Comparison of ENCODE assay signal across 1 cellular context in the genomic region with DNA sequence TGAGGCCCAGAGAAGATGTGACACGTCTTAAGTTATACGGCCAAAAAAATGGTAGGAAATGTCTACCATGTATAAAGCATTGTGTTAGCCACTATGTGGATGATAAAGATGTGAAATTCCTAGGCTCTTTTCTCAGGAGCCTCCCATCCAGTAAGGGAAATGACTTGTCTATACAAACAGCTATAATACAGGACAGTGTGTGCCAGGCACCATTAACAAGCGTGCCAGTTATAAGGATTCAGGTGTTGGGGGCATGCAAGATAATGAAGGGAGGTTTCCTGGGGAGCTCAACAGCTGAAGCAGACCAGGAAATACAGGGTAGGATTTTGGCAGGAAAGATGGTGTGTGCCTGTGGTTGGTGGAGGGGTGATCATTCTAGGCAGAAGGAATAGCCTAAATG.
TF ChIP-seq lines count a peak whose summit lies in the region.

No MANE protein-coding gene starts in this region.

TF ChIP-seq in HepG2, 621 proteins besides CTCF, POLR2A, EP300 and RAD21:
- TF ChIP-seq ZNF3 (CRISPR knock-in tag; IDR thresholded peaks at IDR 0.05) (no peak), PCBP1 (IDR thresholded peaks at IDR 0.05; ENCODE audit: borderline replicate concordance, low read depth, low read length) (no peak), ZNF20 (CRISPR knock-in tag; IDR thresholded peaks at IDR 0.05) (no peak), EEA1 (CRISPR knock-in tag; IDR thresholded peaks at IDR 0.05; ENCODE audit: borderline replicate concordance) (no peak)
- TF ChIP-seq, protein P1, sequence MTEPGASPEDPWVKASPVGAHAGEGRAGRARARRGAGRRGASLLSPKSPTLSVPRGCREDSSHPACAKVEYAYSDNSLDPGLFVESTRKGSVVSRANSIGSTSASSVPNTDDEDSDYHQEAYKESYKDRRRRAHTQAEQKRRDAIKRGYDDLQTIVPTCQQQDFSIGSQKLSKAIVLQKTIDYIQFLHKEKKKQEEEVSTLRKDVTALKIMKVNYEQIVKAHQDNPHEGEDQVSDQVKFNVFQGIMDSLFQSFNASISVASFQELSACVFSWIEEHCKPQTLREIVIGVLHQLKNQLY (CRISPR knock-in tag; IDR thresholded peaks at IDR 0.05), result no peak
TF ChIP-seq in HepG2: peak in this region for 0.
